13 cellular contexts compared by ENCODE assay signal in the genomic region with DNA sequence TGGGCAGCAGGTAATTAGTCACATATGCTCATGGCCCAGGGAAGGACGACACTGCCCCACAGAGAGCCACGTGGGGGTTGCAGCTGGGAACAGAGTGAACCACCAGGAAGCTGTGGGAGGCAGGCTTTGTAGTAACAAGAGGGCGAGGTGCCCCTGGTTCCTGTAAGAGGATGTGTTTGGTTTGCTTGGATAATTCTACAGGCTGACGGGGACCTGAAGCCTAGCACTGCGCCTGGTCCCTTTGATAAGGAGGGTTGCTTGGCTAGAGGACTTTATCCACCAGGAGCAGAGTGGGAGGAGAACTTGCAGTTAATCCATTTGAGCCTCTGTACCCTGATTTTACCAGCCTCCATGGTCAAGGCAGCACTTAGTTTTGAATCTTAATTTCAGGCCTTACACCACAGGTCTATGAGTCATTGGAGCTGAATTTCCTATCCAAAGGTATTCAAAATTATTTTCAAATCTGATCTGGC.
DNase-seq lines count a peak whose midpoint lies in the region; ATAC-seq, FAIRE-seq and TF ChIP-seq lines count a peak whose summit lies in the region.
"Had no signal": no experiment of that assay in that cellular context is flagged by ENCODE, and none has a peak within 500 bp of the region (broad histone marks: within the 10 kb centered on the region; RNA-seq: fewer than 3 reads in every experiment).

No MANE protein-coding gene starts in this region.

- TF ChIP-seq EP300 in K562 (IDR thresholded peaks at IDR 0.05; ENCODE audit: low read length) = peak; percentile 66; the same call in 1 of the 2 replicates

- H4K20me1 ChIP-seq in K562 (replicated peaks; ENCODE audit: control insufficient read depth, insufficient read depth, low read length) (no peaks in the 10 kb centered on the region), keratinocyte (ENCODE audit: control insufficient read depth, extremely low read depth, insufficient read depth, low read length) (no peaks in the 10 kb centered on the region)

- H3K27ac ChIP-seq in K562 (ENCODE audit: extremely low read depth, low read depth, low read length) = no peak overlapping the region
- no peak overlapping the region for H3K27ac ChIP-seq in keratinocyte (ENCODE audit: control insufficient read depth, insufficient read depth, low read length)
- peak overlapping the region in 1 of 2 donors; percentile 40 for H3K27ac ChIP-seq in kidney (ENCODE audit: low read depth in 2 of 2, low read length in 2 of 2)
- H3K27ac ChIP-seq: SK-N-MC had no signal

- H3K9me1 ChIP-seq in K562 (ENCODE audit: control insufficient read depth, insufficient read depth, low read length) (no peaks in the 10 kb centered on the region), keratinocyte (ENCODE audit: control insufficient read depth, extremely low read depth, insufficient read depth, low read length) (no peaks in the 10 kb centered on the region)

- 0 out of 2 replicates have a peak overlapping the region, but pooled peaks have one; percentile 29 for H3K4me2 ChIP-seq in K562 (ENCODE audit: insufficient read depth, low read length)
- no peak overlapping the region for H3K4me2 ChIP-seq in keratinocyte (ENCODE audit: control insufficient read depth, extremely low read depth, insufficient read depth, low read depth, low read length)

- ATAC-seq in K562 (peak; percentile 83), GM19351 (IDR thresholded peaks at IDR 0.05; ENCODE audit: unreplicated experiment) (no peak)
- ATAC-seq: activated CD8-positive, alpha-beta memory T cell treated with anti-CD3 and anti-CD28 coated beads, Interleukin-2, amount 10 ng/mL, durations not matched to agents 7 days and 5 days had no signal

- intact Hi-C loops in K562 (cut with micrococcal nuclease) (no loop called here), kidney (cut with DNase I) (no loop called here)

- TF ChIP-seq POLR2A in K562 (conservative IDR thresholded peaks at IDR 0.05) = no peak

- H3K36me3 ChIP-seq in K562 (ENCODE audit: control insufficient read depth, insufficient read depth, low read length) (no peaks in the 10 kb centered on the region), keratinocyte (ENCODE audit: control insufficient read depth in 2 of 2, extremely low read depth in 1 of 2, insufficient read depth in 2 of 2, low read length in 2 of 2) (no peaks in the 10 kb centered on the region), kidney (ENCODE audit: control insufficient read depth in 1 of 2, insufficient read depth in 2 of 2, low read length in 2 of 2) (no peaks in the 10 kb centered on the region)

- H3K4me3 ChIP-seq in K562 (no peak overlapping the region), keratinocyte (ENCODE audit: control insufficient read depth in 2 of 3, extremely low read depth in 1 of 3, insufficient read depth in 2 of 3, low read depth in 1 of 3, low read length in 3 of 3) (no peak overlapping the region), kidney (ENCODE audit: low read length in 2 of 2) (no peak overlapping the region)
- H3K4me3 ChIP-seq: SK-N-MC had no signal

- CTCF ChIA-PET in K562 (lab: Yijun Ruan, JAX; ENCODE audit: low intra/inter-chr PET ratio) = no interaction called here

- dilution Hi-C loops in keratinocyte (cut with MboI; ENCODE audit: extremely low pct_ligation_motif_present, low sequenced_read_pairs) = no loop called here

- POLR2A ChIA-PET in K562 (lab: Yijun Ruan, JAX) = interaction anchor here (0.6 kb wide), 2 partner anchors 17 to 848 kb away, joined by 3 read pairs; no protein-coding TSS in a partner anchor

- DNase-seq in COLO668 (lab: John Stamatoyannopoulos, UW; ENCODE audit: unreplicated experiment) = peak; percentile 37
- DNase-seq in M059J (ENCODE audit: low read depth) = peak; percentile 62
- peak; percentile 22 to 84 (median 39) for DNase-seq in K562 (ENCODE audit: extremely low read depth in 1 of 4, low spot score in 3 of 4)
- DNase-seq in keratinocyte (ENCODE audit: low read depth, low spot score) = no peak
- no peak for DNase-seq in putamen (ENCODE audit: low spot score)
- no peak for DNase-seq in kidney
- no peak for DNase-seq in T1000 (lab: John Stamatoyannopoulos, UW)
- DNase-seq: activated CD8-positive, alpha-beta memory T cell treated with anti-CD3 and anti-CD28 coated beads, Interleukin-2, amount 10 ng/mL, durations not matched to agents 7 days and 5 days; anterior cingulate cortex; foreskin melanocyte; NCI-H2107 had no signal

- H3K79me2 ChIP-seq in K562 (ENCODE audit: control insufficient read depth, insufficient read depth, low read length) = no peaks in the 10 kb centered on the region
- H3K79me2 ChIP-seq in keratinocyte (ENCODE audit: control insufficient read depth, insufficient read depth, low read length) = no peaks in the 10 kb centered on the region

- H3K9me3 ChIP-seq in K562 (replicated peaks; ENCODE audit: control insufficient read depth, insufficient read depth, low read depth, low read length) (no peaks in the 10 kb centered on the region), keratinocyte (ENCODE audit: control insufficient read depth, low read depth, low read length) (no peaks in the 10 kb centered on the region), kidney (ENCODE audit: control insufficient read depth in 1 of 2, low read length in 2 of 2) (no peaks in the 10 kb centered on the region)

- H3K4me1 ChIP-seq in K562 (replicated peaks in 1 of 2; ENCODE audit: control insufficient read depth in 2 of 2, insufficient read depth in 2 of 2, low read length in 2 of 2) (peaks cover 0 to 10% of the 10 kb centered on the region in 2 experiments; a peak in 3 of 5 replicates), keratinocyte (ENCODE audit: control insufficient read depth, extremely low read depth, insufficient read depth, low read length) (peaks cover 13% of the 10 kb centered on the region), kidney (ENCODE audit: control insufficient read depth in 1 of 2, insufficient read depth in 1 of 2, low read depth in 1 of 2, low read length in 2 of 2) (no peaks in the 10 kb centered on the region)

- in situ Hi-C loops in K562 (cut with MboI) = no loop called here

- 5% methylated on average over 4 of the region's 5 CpGs for WGBS in K562 (ENCODE audit: insufficient coverage, low coverage, missing lambda C conversion rate)

- TF ChIP-seq RAD21 in K562 (CRISPR knock-in tag; conservative IDR thresholded peaks at IDR 0.05 in 1 of 2, IDR thresholded peaks at IDR 0.05 in 1 of 2) = peak in 1 of 2 experiments; percentile 47; a peak in 2 of 4 replicates

- H3K27me3 ChIP-seq in K562 (ENCODE audit: control insufficient read depth in 2 of 2, insufficient read depth in 2 of 2, low read length in 2 of 2) (no peaks in the 10 kb centered on the region), keratinocyte (ENCODE audit: control insufficient read depth, extremely low read depth, insufficient read depth, low read length) (no peaks in the 10 kb centered on the region)

- H3K9ac ChIP-seq in K562 (ENCODE audit: insufficient read depth in 1 of 2, low read depth in 2 of 2, low read length in 2 of 2) (no peak overlapping the region), keratinocyte (ENCODE audit: control insufficient read depth, extremely low read depth, insufficient read depth, low read length) (no peak overlapping the region), kidney (ENCODE audit: low read length in 2 of 2) (no peak overlapping the region)

- no TSS peak for BruUV-seq in K562 (replicated peaks; lab: Mats Ljungman, UMichigan)

- FAIRE-seq in K562 (lab: Jason Lieb, UNC) (peak; percentile 80), keratinocyte (lab: Jason Lieb, UNC) (peak; percentile 87), kidney (lab: Jason Lieb, UNC) (no peak)

- TF ChIP-seq CTCF in K562 (IDR thresholded peaks at IDR 0.05 in 2 of 3, conservative IDR thresholded peaks at IDR 0.05 in 1 of 3; ENCODE audit: insufficient read depth in 2 of 3, low read depth in 1 of 3, low read length in 3 of 3) = peak; percentile 30 to 40 (median 35); a peak in 5 of 6 replicates
- TF ChIP-seq CTCF in keratinocyte (optimal IDR thresholded peaks at IDR 0.05 in 1 of 3, IDR thresholded peaks at IDR 0.05 in 1 of 3, conservative IDR thresholded peaks at IDR 0.05 in 1 of 3; ENCODE audit: extremely low read depth in 1 of 3, insufficient read depth in 2 of 3, low read length in 3 of 3) = no peak
- no peak for TF ChIP-seq CTCF in kidney (IDR thresholded peaks at IDR 0.05; ENCODE audit: borderline replicate concordance, extremely low read depth, insufficient read depth)

- H2AFZ ChIP-seq in K562 (ENCODE audit: low read depth, low read length) (0 out of 2 replicates have a peak overlapping the region, but pooled peaks have one; percentile 4), keratinocyte (ENCODE audit: control insufficient read depth, low read length) (peak overlapping the region; percentile 81)

TF ChIP-seq in K562, 482 proteins besides CTCF, POLR2A, EP300 and RAD21 (continues in another document):
- TF ChIP-seq, protein P1, sequence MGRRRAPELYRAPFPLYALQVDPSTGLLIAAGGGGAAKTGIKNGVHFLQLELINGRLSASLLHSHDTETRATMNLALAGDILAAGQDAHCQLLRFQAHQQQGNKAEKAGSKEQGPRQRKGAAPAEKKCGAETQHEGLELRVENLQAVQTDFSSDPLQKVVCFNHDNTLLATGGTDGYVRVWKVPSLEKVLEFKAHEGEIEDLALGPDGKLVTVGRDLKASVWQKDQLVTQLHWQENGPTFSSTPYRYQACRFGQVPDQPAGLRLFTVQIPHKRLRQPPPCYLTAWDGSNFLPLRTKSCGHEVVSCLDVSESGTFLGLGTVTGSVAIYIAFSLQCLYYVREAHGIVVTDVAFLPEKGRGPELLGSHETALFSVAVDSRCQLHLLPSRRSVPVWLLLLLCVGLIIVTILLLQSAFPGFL (CRISPR knock-in tag; IDR thresholded peaks at IDR 0.05) = no peak
- peak; percentile 45; the same call in 1 of the 2 replicates for TF ChIP-seq KLF16 (IDR thresholded peaks at IDR 0.05)
- peak; percentile 87 for TF ChIP-seq ARID1B (IDR thresholded peaks at IDR 0.05)
- TF ChIP-seq, protein P2, sequence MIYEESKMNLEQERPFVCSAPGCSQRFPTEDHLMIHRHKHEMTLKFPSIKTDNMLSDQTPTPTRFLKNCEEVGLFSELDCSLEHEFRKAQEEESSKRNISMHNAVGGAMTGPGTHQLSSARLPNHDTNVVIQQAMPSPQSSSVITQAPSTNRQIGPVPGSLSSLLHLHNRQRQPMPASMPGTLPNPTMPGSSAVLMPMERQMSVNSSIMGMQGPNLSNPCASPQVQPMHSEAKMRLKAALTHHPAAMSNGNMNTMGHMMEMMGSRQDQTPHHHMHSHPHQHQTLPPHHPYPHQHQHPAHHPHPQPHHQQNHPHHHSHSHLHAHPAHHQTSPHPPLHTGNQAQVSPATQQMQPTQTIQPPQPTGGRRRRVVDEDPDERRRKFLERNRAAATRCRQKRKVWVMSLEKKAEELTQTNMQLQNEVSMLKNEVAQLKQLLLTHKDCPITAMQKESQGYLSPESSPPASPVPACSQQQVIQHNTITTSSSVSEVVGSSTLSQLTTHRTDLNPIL (CRISPR knock-in tag; IDR thresholded peaks at IDR 0.05) = no peak
- TF ChIP-seq HDAC1 (IDR thresholded peaks at IDR 0.05) = peak in 1 of 2 experiments; percentile 88; a peak in 2 of 4 replicates
- TF ChIP-seq NFIC (IDR thresholded peaks at IDR 0.05) = peak; percentile 61; the same call in 1 of the 2 replicates
- no peak for TF ChIP-seq SMARCA5 (IDR thresholded peaks at IDR 0.05)
- TF ChIP-seq NCOR1 (IDR thresholded peaks at IDR 0.05) = peak; percentile 89
- peak; percentile 42 to 56; a peak in 2 of 4 replicates for TF ChIP-seq TRIM24 (IDR thresholded peaks at IDR 0.05)

Comparison
In these comparisons a context has a peak if more than half of its experiments do, and no peak if none do; other contexts are left out.
1. DNase-seq: peak in COLO668 (single experiment), M059J (single experiment) and K562 (4 of 4); none in keratinocyte (single experiment), putamen (single experiment), kidney (single experiment) and T1000 (single experiment).
2. CTCF ChIP-seq: peak in K562 (3 of 3); none in keratinocyte (0 of 3) and kidney (single experiment).